ENCODE assay signal across 1 cellular context in the genomic region with DNA sequence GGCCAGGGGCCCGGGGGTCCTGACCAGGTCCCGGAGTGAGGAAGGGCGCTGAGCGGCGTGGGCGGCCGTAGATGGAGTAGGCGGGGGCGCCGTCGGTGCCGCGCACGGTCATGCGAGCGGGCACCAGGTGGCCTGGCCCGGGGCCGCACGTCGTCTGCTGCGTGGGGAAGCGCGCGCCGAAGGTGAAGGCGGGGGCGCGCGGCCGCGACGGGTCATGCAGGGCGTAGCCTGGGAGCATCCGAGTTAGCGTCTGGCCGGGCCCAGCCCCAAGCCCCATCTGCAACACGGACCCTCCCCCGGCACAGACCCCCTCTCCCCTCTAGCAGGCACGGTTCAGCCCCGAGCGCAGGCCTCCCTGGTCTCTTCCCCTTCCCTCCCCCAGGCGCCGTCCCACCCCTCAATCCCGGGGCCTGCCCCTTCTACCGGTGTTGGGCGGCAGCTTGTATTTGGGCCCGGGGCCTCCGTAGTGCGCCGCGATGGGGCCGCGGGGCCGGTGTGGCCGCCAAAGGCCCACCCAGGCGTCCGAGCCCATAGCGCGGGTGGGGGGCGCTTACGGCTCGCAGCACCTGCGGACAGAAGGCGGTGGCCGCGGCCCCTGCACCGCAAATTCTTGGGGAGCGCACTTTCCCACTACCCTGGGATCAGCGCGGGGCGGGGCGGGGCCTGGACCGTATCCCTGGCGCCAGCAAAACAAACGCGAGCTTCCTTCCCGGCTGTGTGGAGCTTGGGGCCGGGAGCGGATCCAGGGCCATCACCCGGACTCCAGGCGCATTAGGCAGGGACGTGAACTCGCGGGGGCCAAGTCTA.
TF ChIP-seq lines count a peak whose summit lies in the region.

No MANE protein-coding gene starts in this region.

TF ChIP-seq in H1, 55 proteins besides CTCF, POLR2A, EP300 and RAD21:
- TF ChIP-seq RBBP5 (IDR thresholded peaks at IDR 0.05; ENCODE audit: borderline replicate concordance, low read depth, low read length), result no peak
- TF ChIP-seq KDM4A (IDR thresholded peaks at IDR 0.05; ENCODE audit: low read depth, low read length, severe bottlenecking), result peak; percentile 70
- TF ChIP-seq SUZ12 (IDR thresholded peaks at IDR 0.05; ENCODE audit: low read length), result peak; percentile 65
- TF ChIP-seq RNF2 (IDR thresholded peaks at IDR 0.05; ENCODE audit: borderline replicate concordance, low read depth, low read length, missing control alignments, poor library complexity, severe bottlenecking), result peak; percentile 37
- peak; percentile 70 for TF ChIP-seq EZH2 (IDR thresholded peaks at IDR 0.05; ENCODE audit: low read depth, low read length, severe bottlenecking)
- no peak for TF ChIP-seq SP2 (IDR thresholded peaks at IDR 0.05; ENCODE audit: low read length)
